ENCODE assay signal across 8 cellular contexts in the genomic region with DNA sequence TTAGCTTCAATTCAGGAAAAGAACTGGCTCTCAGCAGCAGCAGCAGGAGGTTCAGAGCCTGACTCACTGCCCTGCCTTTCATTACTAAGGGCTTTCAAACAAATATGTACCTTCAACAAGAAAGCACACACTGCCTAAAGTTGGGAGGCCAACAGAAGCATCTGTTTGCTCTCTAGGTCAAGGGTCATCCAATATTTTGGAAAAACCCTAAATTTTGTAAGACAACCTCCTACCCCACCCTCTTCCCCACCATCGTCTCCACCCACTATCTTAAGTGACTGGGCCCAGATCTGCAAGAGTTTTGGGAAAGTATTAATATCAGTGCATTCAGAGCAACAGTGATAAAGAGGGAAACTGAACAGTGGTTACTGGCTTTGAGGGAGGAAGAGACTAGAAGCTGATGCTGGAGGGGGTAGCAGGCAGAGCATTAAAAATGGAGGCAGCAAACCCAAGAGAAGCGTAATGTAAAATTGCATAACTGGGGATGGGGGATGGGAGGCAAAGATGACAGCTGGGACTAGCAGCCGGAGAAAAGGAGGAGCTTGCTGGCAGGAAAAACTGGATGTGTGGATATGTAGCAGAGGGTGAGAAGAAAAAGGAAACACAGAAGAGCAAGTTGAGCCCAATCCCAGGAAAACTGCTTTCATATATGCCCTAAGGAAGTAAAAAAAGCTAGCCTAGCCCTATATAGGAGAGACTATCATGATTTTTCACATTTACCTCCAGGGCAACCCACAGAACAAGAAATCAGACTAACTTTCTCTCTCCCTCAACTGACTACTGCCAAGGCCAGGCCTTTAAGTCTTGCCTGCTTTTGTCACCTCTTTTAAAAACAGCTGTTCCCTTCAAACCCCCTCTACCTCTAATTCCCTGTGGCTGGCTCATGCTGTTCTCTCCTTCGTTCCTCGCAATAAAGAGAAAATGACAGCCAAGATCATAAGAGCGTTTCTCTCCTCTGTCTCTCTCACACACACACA. TPM values are rescaled to one million over a fixed set of nuclear protein-coding genes. Genes with fewer than 3 reads are reported as not detected.
A peak's percentile ranks its signal among the peaks of the same experiment; 100 is the strongest.
DNase-seq lines count a peak whose midpoint lies in the region; ATAC-seq, FAIRE-seq and TF ChIP-seq lines count a peak whose summit lies in the region.

No MANE protein-coding gene starts in this region.

- no peak for TF ChIP-seq CTCF in fibroblast of lung (conservative IDR thresholded peaks at IDR 0.05 in 1 of 2, IDR thresholded peaks at IDR 0.05 in 1 of 2; ENCODE audit: low read depth in 1 of 2, low read length in 2 of 2)
- TF ChIP-seq CTCF in pancreas (IDR thresholded peaks at IDR 0.05): no peak

- H3K4me1 ChIP-seq in fibroblast of lung (ENCODE audit: control insufficient read depth, extremely low read depth, insufficient read depth, low read length): peaks cover 29% of the 10 kb centered on the region
- peaks cover 23 to 38% (median 25%) of the 10 kb centered on the region in 3 donors for H3K4me1 ChIP-seq in pancreas

- no peak overlapping the region for H3K9ac ChIP-seq in fibroblast of lung (ENCODE audit: insufficient read depth, low read length)

- DNase-seq in EH (ENCODE audit: low read depth): peak; percentile 76
- peak; percentile 65 to 79 for DNase-seq in fibroblast of lung (ENCODE audit: low read depth in 2 of 2)
- peak in 4 of 6 donors; percentile 31 to 57 (median 40) for DNase-seq in pancreas
- no peak for DNase-seq in stimulated activated CD4-positive, alpha-beta T cell treated with anti-CD3 and anti-CD28 coated beads, Interleukin-1b, Interleukin-23, amount 100 ng/mL, for 48 hours

- H3K27ac ChIP-seq in fibroblast of lung (ENCODE audit: insufficient read depth, low read length) (peak overlapping the region; percentile 64), pancreas (peak overlapping the region in 3 of 4 donors; percentile 0 to 37 (median 30))

- H2AFZ ChIP-seq in fibroblast of lung (ENCODE audit: low read length): no peak overlapping the region

- intact Hi-C loops in pancreas (cut with DNase I): no loop called here

- H3K27me3 ChIP-seq in fibroblast of lung (ENCODE audit: control insufficient read depth, insufficient read depth, low read length) (no peaks in the 10 kb centered on the region), pancreas (no peaks in the 10 kb centered on the region)

- no peak for FAIRE-seq in pancreas (lab: Jason Lieb, UNC)

- 46 to 51% methylated on average over 6 of the region's 6 CpGs for WGBS in pancreas, 2 donors

- H4K20me1 ChIP-seq in fibroblast of lung (ENCODE audit: control insufficient read depth, extremely low read depth, insufficient read depth, low read length): no peaks in the 10 kb centered on the region

- H3K9me3 ChIP-seq in fibroblast of lung (ENCODE audit: control insufficient read depth, insufficient read depth, low read depth, low read length) (no peaks in the 10 kb centered on the region), pancreas (no peaks in the 10 kb centered on the region)

- no peaks in the 10 kb centered on the region for H3K36me3 ChIP-seq in fibroblast of lung (ENCODE audit: control insufficient read depth, insufficient read depth, low read length)
- no peaks in the 10 kb centered on the region for H3K36me3 ChIP-seq in pancreas

- H3K4me3 ChIP-seq in fibroblast of lung (replicated peaks in 1 of 4; ENCODE audit: control extremely low read depth in 1 of 4, insufficient read depth in 1 of 4, low read depth in 3 of 4, low read length in 4 of 4) (peak overlapping the region in 1 of 4 experiments; percentile 25), pancreas (no peak overlapping the region)

- peaks cover 77% of the 10 kb centered on the region for H3K79me2 ChIP-seq in fibroblast of lung (ENCODE audit: control insufficient read depth, insufficient read depth, low read length)

- H3K4me2 ChIP-seq in fibroblast of lung (ENCODE audit: extremely low read depth, insufficient read depth, low read length): peak overlapping the region; percentile 87

- ATAC-seq in pancreas: peak; percentile 76 to 83 (median 81)
- ATAC-seq in GM18519 (IDR thresholded peaks at IDR 0.05; ENCODE audit: low FRiP score, unreplicated experiment): no peak
- ATAC-seq in HG02642 (IDR thresholded peaks at IDR 0.05; ENCODE audit: poor library complexity, unreplicated experiment): no peak
- ATAC-seq in GM18907 (IDR thresholded peaks at IDR 0.05; ENCODE audit: unreplicated experiment): no peak

TF ChIP-seq in PFSK-1, 5 proteins besides CTCF, POLR2A, EP300 and RAD21:
- TF ChIP-seq SIN3A (IDR thresholded peaks at IDR 0.05; ENCODE audit: borderline replicate concordance, insufficient read depth, low read length): peak; percentile 86; the same call in 1 of the 2 replicates
- 0 out of 2 replicates have a peak, but pooled peaks have one; percentile 29 for TF ChIP-seq POLR2AphosphoS5 (IDR thresholded peaks at IDR 0.05; ENCODE audit: low read depth, low read length)
- no peak for TF ChIP-seq TAF1 (IDR thresholded peaks at IDR 0.05; ENCODE audit: borderline replicate concordance, insufficient read depth, low read length)
- TF ChIP-seq FOXP2 (optimal IDR thresholded peaks at IDR 0.05; ENCODE audit: borderline replicate concordance, extremely low read depth, extremely low read length, insufficient read depth): peak; percentile 24
TF ChIP-seq in PFSK-1: peak in this region for 3.

RNA-seq across cellular contexts. Expression of a gene that starts 31.5 kb away (rescaled TPM):
- 162 TPM for polyA plus RNA-seq in PFSK-1 (2012; ENCODE audit: insufficient read length, low read depth)
- total RNA-seq in fibroblast of lung: 121 and 152 TPM in 2 replicates
- polyA plus RNA-seq in fibroblast of lung: 226 and 372 TPM in 2 replicates
- 152 and 229 TPM in 2 replicates for polyA plus RNA-seq in fibroblast of lung (2012)
- 120 and 150 TPM in 2 replicates for polyA minus RNA-seq in fibroblast of lung (ENCODE audit: low replicate concordance)
- total RNA-seq in pancreas: 10 to 100 TPM; 27.6 to 57.3 (median 36.8) TPM
- 10 to 100 TPM; 16.2 to 61.9 TPM for polyA plus RNA-seq in pancreas

Comparison
In these comparisons a context has a peak if more than half of its experiments do, and no peak if none do; other contexts are left out.
1. ATAC-seq: peak in pancreas (4 of 4); none in GM18519 (single experiment), HG02642 (single experiment) and GM18907 (single experiment).